In genomic region chr16:4053663-4054479, GRCh38 we compare ENCODE assay signal across 8 cellular contexts.
DNase-seq lines count a peak whose midpoint lies in the region; ATAC-seq and TF ChIP-seq lines count a peak whose summit lies in the region.

No MANE protein-coding gene starts in this region.

- no peak overlapping the region for H3K27ac Mint-ChIP-seq in Caco-2 (ENCODE audit: unreplicated experiment)

- TF ChIP-seq CTCF in lower leg skin (IDR thresholded peaks at IDR 0.05) (no peak), Caco-2 (IDR thresholded peaks at IDR 0.05; ENCODE audit: insufficient read depth in 1 of 2, low read depth in 1 of 2, low read length in 1 of 2, severe bottlenecking in 1 of 2, unreplicated experiment in 1 of 2) (no peak)

- BruUV-seq in Caco-2 (replicated peaks; lab: Mats Ljungman, UMichigan) = no TSS peak

- CTCF ChIA-PET in Caco-2 (lab: Charles Lee) = interaction anchor here (0.7 kb wide), 1 partner anchor 75 kb away, joined by 3 read pairs; no protein-coding TSS in a partner anchor

- WGBS in lower leg skin, 2 donors = 13 to 14% methylated on average over 22 of the region's 22 CpGs

- H3K4me3 ChIP-seq in lower leg skin (ENCODE audit: low read depth, poor library complexity, severe bottlenecking) (no peak overlapping the region), Caco-2 (ENCODE audit: low read depth, low read length) (no peak overlapping the region)

- peak; percentile 85 to 89 for DNase-seq in AML-193 (lab: John Stamatoyannopoulos, UW)
- DNase-seq in NCI-H2029 treated with DMSO at 0.1 percent for 48 hours (lab: John Stamatoyannopoulos, UW) = peak; percentile 83
- DNase-seq in T47D (ENCODE audit: low read depth in 1 of 2, low spot score in 1 of 2) = peak; percentile 17 to 45
- DNase-seq in lower leg skin (ENCODE audit: low spot score in 2 of 2) = peak; percentile 82 to 96
- DNase-seq in SW 1271 (lab: John Stamatoyannopoulos, UW) = no peak
- no peak for DNase-seq in Caco-2
- DNase-seq in D341Med (ENCODE audit: low spot score) = no peak

- H3K4me1 Mint-ChIP-seq in Caco-2 (ENCODE audit: low read depth, unreplicated experiment) = peaks cover 4% of the 10 kb centered on the region

- no peak for ATAC-seq in HG03342 (IDR thresholded peaks at IDR 0.05; ENCODE audit: unreplicated experiment)

- no peak for TF ChIP-seq POLR2A in lower leg skin (IDR thresholded peaks at IDR 0.05)

- no peaks in the 10 kb centered on the region for H3K9me3 Mint-ChIP-seq in Caco-2 (ENCODE audit: unreplicated experiment)

- 0 out of 2 replicates have a peak, but pooled peaks cover 4% of the 10 kb centered on the region for H3K4me1 ChIP-seq in Caco-2

- no peaks in the 10 kb centered on the region for H3K36me3 Mint-ChIP-seq in Caco-2 (ENCODE audit: insufficient read depth, unreplicated experiment)

- no peaks in the 10 kb centered on the region for H3K27me3 Mint-ChIP-seq in Caco-2 (ENCODE audit: insufficient read depth, unreplicated experiment)

- no peaks in the 10 kb centered on the region for H3K9me3 ChIP-seq in Caco-2

- H3K36me3 ChIP-seq in Caco-2 (ENCODE audit: control insufficient read depth, insufficient read depth, low read length) = no peaks in the 10 kb centered on the region

- intact Hi-C loops in lower leg skin (cut with DNase I; ENCODE audit: low total_unique reads) = no loop called here
- intact Hi-C loops in Caco-2 (cut with micrococcal nuclease; ENCODE audit: unreplicated experiment) = no loop called here

- no peak overlapping the region for H3K4me3 Mint-ChIP-seq in Caco-2 (ENCODE audit: unreplicated experiment)

- POLR2A ChIA-PET in Caco-2 (lab: Charles Lee) = interaction anchor here (0.6 kb wide), 1 partner anchor 474 kb away, joined by 3 read pairs; no protein-coding TSS in a partner anchor

- in situ Hi-C loops in T47D (cut with HindIII; ENCODE audit: low pct_unique_long_range_greater_than_20kb, low sequenced_read_pairs) = no loop called here

- no peaks in the 10 kb centered on the region for H3K27me3 ChIP-seq in Caco-2 (replicated peaks; ENCODE audit: control insufficient read depth, insufficient read depth, low read length)

Comparison
In these comparisons a context has a peak if more than half of its experiments do, and no peak if none do; other contexts are left out.
1. DNase-seq: peak in AML-193 (2 of 2), NCI-H2029 treated with DMSO at 0.1 percent for 48 hours (single experiment), T47D (2 of 2) and lower leg skin (2 of 2); none in SW 1271 (0 of 2), Caco-2 (0 of 2) and D341Med (single experiment).